ENCODE assay signal across 1 cellular context in the genomic region with DNA sequence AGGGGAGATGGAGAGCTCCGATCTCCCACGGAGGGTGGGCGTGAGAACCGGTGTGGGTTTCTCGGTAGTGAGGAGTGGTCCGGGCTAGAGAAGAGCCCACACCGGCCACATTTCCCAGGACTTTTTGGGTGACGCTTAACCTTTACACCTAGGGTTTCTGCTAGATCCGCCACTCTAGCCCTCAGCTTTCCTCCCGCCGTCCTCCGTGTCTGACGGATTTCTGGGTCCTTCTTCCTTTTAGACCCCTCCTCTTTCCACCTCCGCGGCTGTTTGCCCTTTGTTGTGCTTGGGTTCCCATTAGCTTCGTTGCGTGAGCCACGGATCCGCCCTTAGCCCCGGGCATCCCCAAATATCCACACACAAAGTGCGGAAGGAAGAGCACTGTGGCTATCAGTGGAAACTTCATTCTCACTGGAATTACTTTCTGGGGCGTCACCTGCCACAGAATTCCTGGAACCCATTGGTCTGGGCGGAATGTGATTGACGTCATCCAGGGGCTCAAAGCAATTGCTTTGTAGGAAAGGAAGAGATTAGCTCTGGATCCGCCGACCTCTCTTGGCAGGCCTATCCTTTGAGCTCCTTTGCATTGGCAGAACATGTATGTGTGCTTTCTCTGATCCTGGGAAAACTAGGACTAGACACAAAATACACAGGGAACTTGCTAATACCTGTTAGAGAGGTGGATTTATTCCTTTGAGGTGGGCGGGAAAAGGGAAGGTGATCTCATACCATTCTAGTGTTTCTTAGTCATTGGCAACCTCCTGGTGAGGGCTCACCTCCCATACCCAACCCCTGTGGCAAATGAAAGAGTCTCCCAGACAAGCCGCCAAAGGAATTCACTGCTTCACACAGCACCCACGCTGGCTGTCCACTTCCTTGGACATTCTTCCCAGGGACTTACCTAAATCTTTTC.
TF ChIP-seq lines count a peak whose summit lies in the region.

No MANE protein-coding gene starts in this region.

TF ChIP-seq in GM12878, 131 proteins besides CTCF, POLR2A, EP300 and RAD21:
- TF ChIP-seq ATF7 (IDR thresholded peaks at IDR 0.05; ENCODE audit: low read depth) (peak; percentile 49; the same call in 1 of the 2 replicates), CBX5 (IDR thresholded peaks at IDR 0.05; ENCODE audit: low read depth) (no peak), ZNF384 (IDR thresholded peaks at IDR 0.05; ENCODE audit: borderline replicate concordance, low read depth, low read length) (no peak), EED (IDR thresholded peaks at IDR 0.05; ENCODE audit: low read depth) (0 out of 2 replicates have a peak, but pooled peaks have one; percentile 11), ZNF622 (IDR thresholded peaks at IDR 0.05) (no peak), BACH1 (IDR thresholded peaks at IDR 0.05; ENCODE audit: borderline replicate concordance) (no peak), HCFC1 (IDR thresholded peaks at IDR 0.05; ENCODE audit: low read length) (no peak), IKZF2 (IDR thresholded peaks at IDR 0.05) (peak; percentile 27 to 34; a peak in 1 of 4 replicates), RB1 (IDR thresholded peaks at IDR 0.05; ENCODE audit: borderline replicate concordance) (no peak), ZNF24 (IDR thresholded peaks at IDR 0.05) (no peak), NFXL1 (IDR thresholded peaks at IDR 0.05; ENCODE audit: borderline replicate concordance) (no peak)
- TF ChIP-seq, protein P1, sequence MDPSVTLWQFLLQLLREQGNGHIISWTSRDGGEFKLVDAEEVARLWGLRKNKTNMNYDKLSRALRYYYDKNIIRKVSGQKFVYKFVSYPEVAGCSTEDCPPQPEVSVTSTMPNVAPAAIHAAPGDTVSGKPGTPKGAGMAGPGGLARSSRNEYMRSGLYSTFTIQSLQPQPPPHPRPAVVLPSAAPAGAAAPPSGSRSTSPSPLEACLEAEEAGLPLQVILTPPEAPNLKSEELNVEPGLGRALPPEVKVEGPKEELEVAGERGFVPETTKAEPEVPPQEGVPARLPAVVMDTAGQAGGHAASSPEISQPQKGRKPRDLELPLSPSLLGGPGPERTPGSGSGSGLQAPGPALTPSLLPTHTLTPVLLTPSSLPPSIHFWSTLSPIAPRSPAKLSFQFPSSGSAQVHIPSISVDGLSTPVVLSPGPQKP (IDR thresholded peaks at IDR 0.05; ENCODE audit: low read depth, low read length), result no peak
- TF ChIP-seq, protein P2, sequence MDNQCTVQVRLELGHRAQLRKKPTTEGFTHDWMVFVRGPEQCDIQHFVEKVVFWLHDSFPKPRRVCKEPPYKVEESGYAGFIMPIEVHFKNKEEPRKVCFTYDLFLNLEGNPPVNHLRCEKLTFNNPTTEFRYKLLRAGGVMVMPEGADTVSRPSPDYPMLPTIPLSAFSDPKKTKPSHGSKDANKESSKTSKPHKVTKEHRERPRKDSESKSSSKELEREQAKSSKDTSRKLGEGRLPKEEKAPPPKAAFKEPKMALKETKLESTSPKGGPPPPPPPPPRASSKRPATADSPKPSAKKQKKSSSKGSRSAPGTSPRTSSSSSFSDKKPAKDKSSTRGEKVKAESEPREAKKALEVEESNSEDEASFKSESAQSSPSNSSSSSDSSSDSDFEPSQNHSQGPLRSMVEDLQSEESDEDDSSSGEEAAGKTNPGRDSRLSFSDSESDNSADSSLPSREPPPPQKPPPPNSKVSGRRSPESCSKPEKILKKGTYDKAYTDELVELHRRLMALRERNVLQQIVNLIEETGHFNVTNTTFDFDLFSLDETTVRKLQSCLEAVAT (IDR thresholded peaks at IDR 0.05), result no peak
- TF ChIP-seq, protein P3, sequence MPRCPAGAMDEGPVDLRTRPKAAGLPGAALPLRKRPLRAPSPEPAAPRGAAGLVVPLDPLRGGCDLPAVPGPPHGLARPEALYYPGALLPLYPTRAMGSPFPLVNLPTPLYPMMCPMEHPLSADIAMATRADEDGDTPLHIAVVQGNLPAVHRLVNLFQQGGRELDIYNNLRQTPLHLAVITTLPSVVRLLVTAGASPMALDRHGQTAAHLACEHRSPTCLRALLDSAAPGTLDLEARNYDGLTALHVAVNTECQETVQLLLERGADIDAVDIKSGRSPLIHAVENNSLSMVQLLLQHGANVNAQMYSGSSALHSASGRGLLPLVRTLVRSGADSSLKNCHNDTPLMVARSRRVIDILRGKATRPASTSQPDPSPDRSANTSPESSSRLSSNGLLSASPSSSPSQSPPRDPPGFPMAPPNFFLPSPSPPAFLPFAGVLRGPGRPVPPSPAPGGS (IDR thresholded peaks at IDR 0.05; ENCODE audit: borderline replicate concordance, insufficient read depth, low read depth, low read length, poor library complexity, severe bottlenecking), result no peak
- TF ChIP-seq, protein P4, sequence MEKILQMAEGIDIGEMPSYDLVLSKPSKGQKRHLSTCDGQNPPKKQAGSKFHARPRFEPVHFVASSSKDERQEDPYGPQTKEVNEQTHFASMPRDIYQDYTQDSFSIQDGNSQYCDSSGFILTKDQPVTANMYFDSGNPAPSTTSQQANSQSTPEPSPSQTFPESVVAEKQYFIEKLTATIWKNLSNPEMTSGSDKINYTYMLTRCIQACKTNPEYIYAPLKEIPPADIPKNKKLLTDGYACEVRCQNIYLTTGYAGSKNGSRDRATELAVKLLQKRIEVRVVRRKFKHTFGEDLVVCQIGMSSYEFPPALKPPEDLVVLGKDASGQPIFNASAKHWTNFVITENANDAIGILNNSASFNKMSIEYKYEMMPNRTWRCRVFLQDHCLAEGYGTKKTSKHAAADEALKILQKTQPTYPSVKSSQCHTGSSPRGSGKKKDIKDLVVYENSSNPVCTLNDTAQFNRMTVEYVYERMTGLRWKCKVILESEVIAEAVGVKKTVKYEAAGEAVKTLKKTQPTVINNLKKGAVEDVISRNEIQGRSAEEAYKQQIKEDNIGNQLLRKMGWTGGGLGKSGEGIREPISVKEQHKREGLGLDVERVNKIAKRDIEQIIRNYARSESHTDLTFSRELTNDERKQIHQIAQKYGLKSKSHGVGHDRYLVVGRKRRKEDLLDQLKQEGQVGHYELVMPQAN (conservative IDR thresholded peaks at IDR 0.05), result 0 out of 2 replicates have a peak, but pooled peaks have one; percentile 16
TF ChIP-seq in GM12878: peak in this region for 4.
